Comparison of ENCODE assay signal across 8 cellular contexts in genomic region chr2:73925853-73926492, GRCh38. TPM values are rescaled to one million over a fixed set of nuclear protein-coding genes. Genes with fewer than 3 reads are reported as not detected.
DNase-seq lines count a peak whose midpoint lies in the region; FAIRE-seq and TF ChIP-seq lines count a peak whose summit lies in the region.

No MANE protein-coding gene starts in this region.

- CTCF ChIA-PET in endothelial cell of umbilical vein (lab: Charles Lee), result no interaction called here

- TF ChIP-seq POLR2A in endothelial cell of umbilical vein (IDR thresholded peaks at IDR 0.05; ENCODE audit: low read depth, low read length), result no peak

- TSS peak; percentile 62 for BruUV-seq in endothelial cell of umbilical vein (replicated peaks; lab: Mats Ljungman, UMichigan)

- H4K20me1 ChIP-seq in endothelial cell of umbilical vein (replicated peaks; ENCODE audit: control insufficient read depth, extremely low read depth, insufficient read depth, low read length), result no peaks in the 10 kb centered on the region

- H3K4me1 ChIP-seq in endothelial cell of umbilical vein (ENCODE audit: control insufficient read depth, extremely low read depth, insufficient read depth, low read length) (peaks cover 13% of the 10 kb centered on the region), parathyroid adenoma (no peaks in the 10 kb centered on the region)

- H3K27ac ChIP-seq in endothelial cell of umbilical vein (ENCODE audit: insufficient read depth, low read depth, low read length), result no peak overlapping the region
- H3K27ac ChIP-seq in parathyroid adenoma, result peak overlapping the region; percentile 86

- H3K27me3 ChIP-seq in GM06990 (replicated peaks; ENCODE audit: control insufficient read depth, insufficient read depth, low read length) (no peaks in the 10 kb centered on the region), endothelial cell of umbilical vein (ENCODE audit: control insufficient read depth in 2 of 2, insufficient read depth in 2 of 2, low read length in 2 of 2) (peaks cover 9% of the 10 kb centered on the region in 2 experiments), parathyroid adenoma (ENCODE audit: control insufficient read depth, insufficient read depth, low read length) (no peaks in the 10 kb centered on the region)

- POLR2A ChIA-PET in endothelial cell of umbilical vein (lab: Charles Lee), result no interaction called here

- H3K9ac ChIP-seq in endothelial cell of umbilical vein (replicated peaks; ENCODE audit: extremely low read depth, insufficient read depth, low read length) (peak overlapping the region; percentile 99), parathyroid adenoma (no peak overlapping the region)

- TF ChIP-seq CTCF in GM06990 (IDR thresholded peaks at IDR 0.05; ENCODE audit: insufficient read depth, low read length, poor library complexity, severe bottlenecking), result no peak
- TF ChIP-seq CTCF in endothelial cell of umbilical vein (IDR thresholded peaks at IDR 0.05; ENCODE audit: extremely low read depth in 1 of 2, insufficient read depth in 1 of 2, low read depth in 1 of 2, low read length in 2 of 2), result no peak
- no peak for TF ChIP-seq CTCF in parathyroid adenoma (IDR thresholded peaks at IDR 0.05)

- H3K79me2 ChIP-seq in endothelial cell of umbilical vein (ENCODE audit: control insufficient read depth, insufficient read depth, low read length), result peaks cover 34% of the 10 kb centered on the region
- peaks cover 8% of the 10 kb centered on the region for H3K79me2 ChIP-seq in parathyroid adenoma

- intact Hi-C loops in endothelial cell of umbilical vein (cut with micrococcal nuclease), result loop anchor here (1.0 to 2.0 kb wide), 3 partner anchors 59 to 189 kb away; partner anchors contain the start of genes STAMBP, TET3 and TPRKB

- no peak for FAIRE-seq in endothelial cell of umbilical vein (lab: Jason Lieb, UNC)
- no peak for FAIRE-seq in GM19239 (lab: Jason Lieb, UNC)

- H2AFZ ChIP-seq in endothelial cell of umbilical vein (ENCODE audit: low read depth, low read length) (peak overlapping the region; percentile 65), parathyroid adenoma (peak overlapping the region; percentile 88)

- no peaks in the 10 kb centered on the region; the same call in 1 of the 2 replicates for H3K36me3 ChIP-seq in GM06990 (ENCODE audit: control insufficient read depth, insufficient read depth, low read length)
- no peaks in the 10 kb centered on the region for H3K36me3 ChIP-seq in endothelial cell of umbilical vein (ENCODE audit: control insufficient read depth in 2 of 2, extremely low read depth in 1 of 2, insufficient read depth in 2 of 2, low read length in 2 of 2)
- no peaks in the 10 kb centered on the region for H3K36me3 ChIP-seq in parathyroid adenoma (ENCODE audit: control insufficient read depth, insufficient read depth, low read length)

- H3K9me3 ChIP-seq in endothelial cell of umbilical vein (replicated peaks; ENCODE audit: control insufficient read depth, insufficient read depth, low read length) (no peaks in the 10 kb centered on the region), parathyroid adenoma (ENCODE audit: control insufficient read depth, low read length) (no peaks in the 10 kb centered on the region)

- H3K4me2 ChIP-seq in endothelial cell of umbilical vein (ENCODE audit: insufficient read depth, low read length) (peak overlapping the region; percentile 97), parathyroid adenoma (ENCODE audit: low read length) (peak overlapping the region; percentile 48)

- peak overlapping the region; percentile 45 for H3K4me3 ChIP-seq in GM06990 (replicated peaks; ENCODE audit: low read depth, low read length)
- peak overlapping the region in 2 of 3 experiments; percentile 48 to 95 for H3K4me3 ChIP-seq in endothelial cell of umbilical vein (replicated peaks in 1 of 3; ENCODE audit: insufficient read depth in 1 of 3, low read depth in 1 of 3, low read length in 3 of 3)
- peak overlapping the region; percentile 65 for H3K4me3 ChIP-seq in parathyroid adenoma (ENCODE audit: low read depth, low read length)

- no peak for DNase-seq in GM06990 (ENCODE audit: extremely low read depth, insufficient read length)
- peak; percentile 89 for DNase-seq in NCI-H748 (lab: John Stamatoyannopoulos, UW; ENCODE audit: unreplicated experiment)
- DNase-seq in endothelial cell of umbilical vein (ENCODE audit: low read depth, low spot score), result no peak
- DNase-seq in NOMO-1 (lab: John Stamatoyannopoulos, UW; ENCODE audit: unreplicated experiment in 2 of 2), result no peak
- DNase-seq in NCI-H226, result no peak
- no peak for DNase-seq in GM19239 (ENCODE audit: insufficient read length, low spot score)
- no peak for DNase-seq in NCI-H2227 (lab: John Stamatoyannopoulos, UW; ENCODE audit: unreplicated experiment)

- dilution Hi-C loops in endothelial cell of umbilical vein (cut with MboI; ENCODE audit: extremely low pct_ligation_motif_present, low sequenced_read_pairs), result no loop called here

- H3K9me1 ChIP-seq in endothelial cell of umbilical vein (replicated peaks; ENCODE audit: control insufficient read depth, extremely low read depth, insufficient read depth, low read length), result no peaks in the 10 kb centered on the region

TF ChIP-seq in endothelial cell of umbilical vein, 7 proteins besides CTCF, POLR2A, EP300 and RAD21:
- no peak for TF ChIP-seq GATA2 (IDR thresholded peaks at IDR 0.05; ENCODE audit: insufficient read depth, insufficient read length, low read depth, low read length)
- no peak for TF ChIP-seq MAX (IDR thresholded peaks at IDR 0.05; ENCODE audit: insufficient read depth, insufficient read length)
- TF ChIP-seq MYC (IDR thresholded peaks at IDR 0.05; ENCODE audit: low read depth, low read length), result no peak
- no peak for TF ChIP-seq FOS (IDR thresholded peaks at IDR 0.05; ENCODE audit: borderline replicate concordance, insufficient read depth, low read length)
- TF ChIP-seq POLR2AphosphoS5 (IDR thresholded peaks at IDR 0.05; ENCODE audit: insufficient read depth, low read depth, low read length), result no peak
- TF ChIP-seq JUN (IDR thresholded peaks at IDR 0.05; ENCODE audit: borderline replicate concordance, insufficient read depth, insufficient read length, low read depth), result no peak
- no peak for TF ChIP-seq EZH2 (IDR thresholded peaks at IDR 0.05; ENCODE audit: borderline replicate concordance, low read depth, low read length, severe bottlenecking)

RNA-seq across cellular contexts. Expression of gene DGUOK, which starts 0.7 kb away (rescaled TPM):
- 51.8 and 58.8 TPM in 2 replicates for total RNA-seq in endothelial cell of umbilical vein
- polyA plus RNA-seq in endothelial cell of umbilical vein, result 68.7 and 77.5 TPM in 2 replicates
- 85.8 and 99.0 TPM in 2 replicates for polyA plus RNA-seq in endothelial cell of umbilical vein (2011; cell fraction: cytosol; rRNA removed)
- 37.5 and 40.0 TPM in 2 replicates for polyA plus RNA-seq in endothelial cell of umbilical vein (2011; cell fraction: nucleus; rRNA removed)
- polyA plus RNA-seq in endothelial cell of umbilical vein (2012), result 77.6 and 82.7 TPM in 2 replicates
- 18.6 and 19.3 TPM in 2 replicates for polyA minus RNA-seq in endothelial cell of umbilical vein
- 24.8 TPM for polyA minus RNA-seq in endothelial cell of umbilical vein (2011; cell fraction: cytosol; rRNA and poly(A)+ RNA removed)
- polyA minus RNA-seq in endothelial cell of umbilical vein (2011; cell fraction: nucleus; rRNA and poly(A)+ RNA removed), result 16.0 and 19.5 TPM in 2 replicates

RNA-seq across cellular contexts. Expression of gene ACTG2, which starts 33.2 kb away (rescaled TPM):
- not detected in 2 replicates for total RNA-seq in endothelial cell of umbilical vein
- not detected in 2 replicates for polyA plus RNA-seq in endothelial cell of umbilical vein
- polyA plus RNA-seq in endothelial cell of umbilical vein (2011; cell fraction: cytosol; rRNA removed), result not detected in 2 replicates
- not detected in 2 replicates for polyA plus RNA-seq in endothelial cell of umbilical vein (2011; cell fraction: nucleus; rRNA removed)
- polyA plus RNA-seq in endothelial cell of umbilical vein (2012), result not detected in 2 replicates
- polyA minus RNA-seq in endothelial cell of umbilical vein, result not detected in 2 replicates
- polyA minus RNA-seq in endothelial cell of umbilical vein (2011; cell fraction: cytosol; rRNA and poly(A)+ RNA removed), result not detected
- polyA minus RNA-seq in endothelial cell of umbilical vein (2011; cell fraction: nucleus; rRNA and poly(A)+ RNA removed), result not detected in 2 replicates

RNA-seq across cellular contexts. Expression of gene TET3, which starts 58.7 kb away (rescaled TPM):
- total RNA-seq in endothelial cell of umbilical vein, result 14.7 and 15.6 TPM in 2 replicates
- polyA plus RNA-seq in endothelial cell of umbilical vein, result 3.0 and 3.4 TPM in 2 replicates
- polyA plus RNA-seq in endothelial cell of umbilical vein (2011; cell fraction: cytosol; rRNA removed), result 3.4 and 3.6 TPM in 2 replicates
- polyA plus RNA-seq in endothelial cell of umbilical vein (2011; cell fraction: nucleus; rRNA removed), result 13.8 and 14.6 TPM in 2 replicates
- polyA plus RNA-seq in endothelial cell of umbilical vein (2012), result 6.5 and 7.4 TPM in 2 replicates
- 10.6 and 11.2 TPM in 2 replicates for polyA minus RNA-seq in endothelial cell of umbilical vein
- 9.1 TPM for polyA minus RNA-seq in endothelial cell of umbilical vein (2011; cell fraction: cytosol; rRNA and poly(A)+ RNA removed)
- polyA minus RNA-seq in endothelial cell of umbilical vein (2011; cell fraction: nucleus; rRNA and poly(A)+ RNA removed), result 13.2 and 15.1 TPM in 2 replicates
